ENCODE assay signal across 26 cellular contexts in genomic region chr6:67431076-67431475, GRCh38.
"Had no signal": no experiment of that assay in that cellular context is flagged by ENCODE, and none has a peak within 500 bp of the region (broad histone marks: within the 10 kb centered on the region; RNA-seq: fewer than 3 reads in every experiment).

No MANE protein-coding gene starts in this region.

- H3K36me3 ChIP-seq: adrenal gland, ascending aorta, breast epithelium, cardiac muscle cell, colonic mucosa had no signal

- DNase-seq: activated CD4-positive, alpha-beta memory T cell treated with anti-CD3 and anti-CD28 coated beads for 36 hours; activated CD4-positive, alpha-beta T cell treated with anti-CD3 and anti-CD28 coated beads for 36 hours; activated CD4-positive, alpha-beta T cell treated with anti-CD3 and anti-CD28 coated beads, Interleukin-2, amount 10 ng/mL, durations not matched to agents 24 days and 14 days; activated CD4-positive, CD25-positive, alpha-beta regulatory T cell; activated CD4-positive, CD25-positive, alpha-beta regulatory T cell treated with anti-CD3 and anti-CD28 coated beads, Interleukin-2, amount 50 U/mL, for 72 hours; activated CD8-positive, alpha-beta memory T cell treated with anti-CD3 and anti-CD28 coated beads, Interleukin-2, amount 10 ng/mL, durations not matched to agents 7 days and 5 days; activated CD8-positive, alpha-beta memory T cell treated with anti-CD3 and anti-CD28 coated beads, Interleukin-2, amount 50 U/mL, for 4 hours; activated CD8-positive, alpha-beta T cell treated with anti-CD3 and anti-CD28 coated beads, Interleukin-2, amount 10 ng/mL, durations not matched to agents 7 days and 5 days; activated effector memory CD4-positive, alpha-beta T cell treated with anti-CD3 and anti-CD28 coated beads, Interleukin-2, amount 50 U/mL, for 16 hours; activated naive CD4-positive, alpha-beta T cell treated with anti-CD3 and anti-CD28 coated beads for 36 hours; activated naive CD8-positive, alpha-beta T cell treated with anti-CD3 and anti-CD28 coated beads for 36 hours; activated naive CD8-positive, alpha-beta T cell treated with anti-CD3 and anti-CD28 coated beads, Interleukin-2, amount 50 U/mL, for 24 hours; activated T-cell treated with anti-CD3 and anti-CD28 coated beads, Interleukin-2, amount 50 U/mL, for 1 hour; activated T-cell treated with anti-CD3 and anti-CD28 coated beads, Interleukin-2, amount 50 U/mL, for 48 hours; adrenal gland; central memory CD4-positive, alpha-beta T cell; cerebellar nuclear complex; colonic mucosa; effector CD8-positive, alpha-beta T cell; foreskin fibroblast; head of caudate nucleus; T-helper 17 cell; T1000 had no signal

- H3K27me3 ChIP-seq: adrenal gland, ascending aorta, breast epithelium, cardiac muscle cell, colonic mucosa had no signal

- H3K9me3 ChIP-seq: adrenal gland, ascending aorta, breast epithelium, colonic mucosa had no signal

- H3K4me1 ChIP-seq: adrenal gland, ascending aorta, breast epithelium, colonic mucosa had no signal

- H3K4me3 ChIP-seq: adrenal gland, ascending aorta, breast epithelium, cardiac muscle cell, colonic mucosa had no signal
